Comparison of ENCODE assay signal across 8 cellular contexts in genomic region chr19:50330365-50331078, GRCh38. TPM values are rescaled to one million over a fixed set of nuclear protein-coding genes. Genes with fewer than 3 reads are reported as not detected.
DNase-seq lines count a peak whose midpoint lies in the region; ATAC-seq and TF ChIP-seq lines count a peak whose summit lies in the region.

No MANE protein-coding gene starts in this region.

- H3K36me3 ChIP-seq in BJ (ENCODE audit: control insufficient read depth, insufficient read depth, low read length) (no peaks in the 10 kb centered on the region), body of pancreas (replicated peaks in 1 of 2; ENCODE audit: insufficient read depth in 1 of 2, low read depth in 2 of 2) (no peaks in the 10 kb centered on the region)

- POLR2A ChIA-PET in BJ (lab: Charles Lee) = no interaction called here

- H3K27me3 ChIP-seq in BJ (ENCODE audit: control insufficient read depth, insufficient read depth, low read length) = peaks cover 28% of the 10 kb centered on the region
- no peaks in the 10 kb centered on the region for H3K27me3 ChIP-seq in body of pancreas
- H3K27me3 ChIP-seq in layer of hippocampus (ENCODE audit: control insufficient read depth, insufficient read depth, low read length) = no peaks in the 10 kb centered on the region

- intact Hi-C loops in body of pancreas (cut with DNase I) = no loop called here

- no peaks in the 10 kb centered on the region for H3K9me3 ChIP-seq in body of pancreas

- peak in 1 of 3 donors; percentile 51 for TF ChIP-seq POLR2A in body of pancreas (IDR thresholded peaks at IDR 0.05)

- H3K4me3 ChIP-seq in BJ (ENCODE audit: low read depth, low read length) (peak overlapping the region; percentile 13; the same call in 1 of the 2 replicates), body of pancreas (no peak overlapping the region)

- ATAC-seq in GM21515 (IDR thresholded peaks at IDR 0.05; ENCODE audit: unreplicated experiment) = peak; percentile 24
- peak; percentile 25 for ATAC-seq in body of pancreas
- ATAC-seq in HG02970 (IDR thresholded peaks at IDR 0.05; ENCODE audit: low FRiP score, unreplicated experiment) = no peak

- no peak for TF ChIP-seq CTCF in BJ (IDR thresholded peaks at IDR 0.05; ENCODE audit: insufficient read depth, low read depth, low read length)
- peak in 1 of 7 experiments; percentile 8 for TF ChIP-seq CTCF in body of pancreas (IDR thresholded peaks at IDR 0.05)

- 8 to 9% methylated on average over 38 to 48 of the region's 48 CpGs for WGBS in body of pancreas, 2 donors

- H3K27ac ChIP-seq in body of pancreas (peak overlapping the region in 3 of 4 donors; percentile 72 to 83 (median 78)), layer of hippocampus (ENCODE audit: low read depth, low read length) (peak overlapping the region; percentile 30)

- CTCF ChIA-PET in BJ (lab: Yijun Ruan, JAX) = no interaction called here

- no peak for DNase-seq in BJ (ENCODE audit: low read depth)
- peak; percentile 97 for DNase-seq in NCI-H1436 (lab: John Stamatoyannopoulos, UW)
- peak; percentile 59 for DNase-seq in T-helper 9 cell
- peak; percentile 82 to 91 (median 88) for DNase-seq in body of pancreas
- DNase-seq in stimulated activated CD4-positive, alpha-beta T cell treated with anti-CD3 and anti-CD28 coated beads, Interleukin-15, amount 100 ng/mL, for 48 hours (ENCODE audit: low read depth in 2 of 2) = peak; percentile 76 to 82

- peaks cover 87% of the 10 kb centered on the region for H3K4me1 ChIP-seq in body of pancreas

RNA-seq across cellular contexts. Expression of gene KCNC3, which starts 1.3 kb away (rescaled TPM):
- 0.02 and 0.04 TPM in 2 replicates for polyA plus RNA-seq in BJ (2011; rRNA removed)
- 0.19 and 0.21 TPM in 2 replicates for polyA minus RNA-seq in BJ (2011; rRNA and poly(A)+ RNA removed)
- total RNA-seq in body of pancreas = 1 to 10 TPM; 1.8 to 6.3 TPM

RNA-seq across cellular contexts. Expression of gene NAPSA, which starts 34.9 kb away (rescaled TPM):
- polyA plus RNA-seq in BJ (2011; rRNA removed) = 0.32 and 0.38 TPM in 2 replicates
- polyA minus RNA-seq in BJ (2011; rRNA and poly(A)+ RNA removed) = 0.09 TPM in 1 of 2 replicates, not detected in the other
- total RNA-seq in body of pancreas = 1 to 10 TPM; 1.8 to 2.3 TPM

RNA-seq across cellular contexts. Expression of gene NR1H2, which starts 45.7 kb away (rescaled TPM):
- 51.2 and 78.4 TPM in 2 replicates for polyA plus RNA-seq in BJ (2011; rRNA removed)
- 37.8 and 56.8 TPM in 2 replicates for polyA minus RNA-seq in BJ (2011; rRNA and poly(A)+ RNA removed)
- 10 to 100 TPM; 43.2 to 50.1 TPM for total RNA-seq in body of pancreas

RNA-seq across cellular contexts. Expression of gene POLD1, which starts 53.6 kb away (rescaled TPM):
- 4.7 and 10.8 TPM in 2 replicates for polyA plus RNA-seq in BJ (2011; rRNA removed)
- polyA minus RNA-seq in BJ (2011; rRNA and poly(A)+ RNA removed) = 16.5 and 17.0 TPM in 2 replicates
- 10 to 100 TPM; 13.2 to 13.8 TPM for total RNA-seq in body of pancreas
